Comparison of ENCODE assay signal across 1 cellular context in genomic region chr12:6828671-6829531, GRCh38.
TF ChIP-seq lines count a peak whose summit lies in the region.

No MANE protein-coding gene starts in this region.

TF ChIP-seq in HEK293, 187 proteins besides CTCF, POLR2A, EP300 and RAD21 (continued from another document):
- peak; percentile 58; the same call in 1 of the 2 replicates for TF ChIP-seq ZSCAN4 (tag by site-specific recombination; IDR thresholded peaks at IDR 0.05)
- TF ChIP-seq KLF10 (tag by site-specific recombination; IDR thresholded peaks at IDR 0.05) = 0 out of 2 replicates have a peak, but pooled peaks have one; percentile 40
- TF ChIP-seq ZNF416 (tag by site-specific recombination; IDR thresholded peaks at IDR 0.05) = no peak
- TF ChIP-seq ZFP37 (tag by site-specific recombination; IDR thresholded peaks at IDR 0.05) = peak; percentile 84; the same call in 1 of the 2 replicates
- TF ChIP-seq SCRT1 (tag by site-specific recombination; IDR thresholded peaks at IDR 0.05; ENCODE audit: borderline replicate concordance) = no peak
- TF ChIP-seq GFI1B (tag by site-specific recombination; IDR thresholded peaks at IDR 0.05) = no peak; the same call in 1 of the 2 replicates
- 0 out of 2 replicates have a peak, but pooled peaks have one; percentile 27 for TF ChIP-seq ZNF121 (tag by site-specific recombination; IDR thresholded peaks at IDR 0.05)
- TF ChIP-seq ZNF114 (tag by site-specific recombination; IDR thresholded peaks at IDR 0.05) = no peak
- no peak for TF ChIP-seq ZNF48 (tag by site-specific recombination; IDR thresholded peaks at IDR 0.05)
- TF ChIP-seq ZNF335 (tag by site-specific recombination; conservative IDR thresholded peaks at IDR 0.05) = peak; percentile 99
- TF ChIP-seq ZNF768 (tag by site-specific recombination; IDR thresholded peaks at IDR 0.05) = no peak
- TF ChIP-seq RBAK (tag by site-specific recombination; IDR thresholded peaks at IDR 0.05) = 0 out of 2 replicates have a peak, but pooled peaks have one; percentile 25
- TF ChIP-seq IKZF3 (tag by site-specific recombination; IDR thresholded peaks at IDR 0.05) = no peak
- TF ChIP-seq ATF2 (tag by site-specific recombination; IDR thresholded peaks at IDR 0.05; ENCODE audit: low read depth) = no peak
- TF ChIP-seq GLIS1 (tag by site-specific recombination; IDR thresholded peaks at IDR 0.05) = peak; percentile 6; the same call in 1 of the 2 replicates
- no peak for TF ChIP-seq ZNF513 (tag by site-specific recombination; IDR thresholded peaks at IDR 0.05)
- TF ChIP-seq ZNF433 (tag by site-specific recombination; IDR thresholded peaks at IDR 0.05; ENCODE audit: low read depth) = no peak
- no peak for TF ChIP-seq ZNF621 (tag by site-specific recombination; IDR thresholded peaks at IDR 0.05)
- TF ChIP-seq ZNF704 (tag by site-specific recombination; IDR thresholded peaks at IDR 0.05) = peak; percentile 72; the same call in 1 of the 2 replicates
- no peak for TF ChIP-seq MZF1 (tag by site-specific recombination; IDR thresholded peaks at IDR 0.05; ENCODE audit: borderline replicate concordance)
- no peak for TF ChIP-seq ZNF37A (tag by site-specific recombination; IDR thresholded peaks at IDR 0.05)
- peak; percentile 39 for TF ChIP-seq ZNF629 (tag by site-specific recombination; IDR thresholded peaks at IDR 0.05)
- TF ChIP-seq ZEB2 (tag by site-specific recombination; IDR thresholded peaks at IDR 0.05) = peak; percentile 90; the same call in 1 of the 2 replicates
- TF ChIP-seq ZNF423 (tag by site-specific recombination; IDR thresholded peaks at IDR 0.05) = no peak; the same call in 1 of the 2 replicates
- TF ChIP-seq ZNF157 (tag by site-specific recombination; IDR thresholded peaks at IDR 0.05) = no peak; the same call in 1 of the 2 replicates
TF ChIP-seq in HEK293: peak in this region for 74.
